In genomic region chr2:222848026-222848425, GRCh38 we compare ENCODE assay signal across 7 cellular contexts. TPM values are rescaled to one million over a fixed set of nuclear protein-coding genes. Genes with fewer than 3 reads are reported as not detected.
DNase-seq lines count a peak whose midpoint lies in the region; ATAC-seq, FAIRE-seq and TF ChIP-seq lines count a peak whose summit lies in the region.
"Not testable (repeated sequence)": the region's sequence is repeated elsewhere in the genome, so short reads cannot be mapped to it uniquely, and the experiment has no call there.

No MANE protein-coding gene starts in this region.

- H3K79me2 ChIP-seq in HCT116 (ENCODE audit: insufficient read depth, low read length); mammary epithelial cell (ENCODE audit: insufficient read depth, low read length): not testable (repeated sequence)

- not testable (repeated sequence) for H2AFZ ChIP-seq in HCT116 (ENCODE audit: low read depth, low read length, poor library complexity, severe bottlenecking); mammary epithelial cell (ENCODE audit: low read depth, low read length)

- not testable (repeated sequence) for H4K20me1 ChIP-seq in HCT116 (ENCODE audit: insufficient read depth); mammary epithelial cell (ENCODE audit: insufficient read depth, low read length)

- not testable (repeated sequence) for TF ChIP-seq EP300 in A549 (IDR thresholded peaks at IDR 0.05)

- not testable (repeated sequence) for H3K9me2 ChIP-seq in HCT116 (ENCODE audit: insufficient read depth)

- peaks cover 29% of the 10 kb centered on the region for H3K4me1 ChIP-seq in A549
- H3K4me1 ChIP-seq in HCT116 (ENCODE audit: control insufficient read depth in 1 of 2, insufficient read depth in 2 of 2, low read length in 2 of 2), result peaks cover 0 to 22% of the 10 kb centered on the region in 2 experiments; a peak in 2 of 4 replicates
- peaks cover 26% of the 10 kb centered on the region for H3K4me1 ChIP-seq in mammary epithelial cell (ENCODE audit: insufficient read depth, low read length)
- peaks cover 26% of the 10 kb centered on the region for H3K4me1 ChIP-seq in foreskin keratinocyte
- not testable (repeated sequence) for H3K4me1 ChIP-seq in small intestine (ENCODE audit: control insufficient read depth in 2 of 2, insufficient read depth in 1 of 2, low read depth in 1 of 2, low read length in 1 of 2)

- FAIRE-seq in A549 (lab: Jason Lieb, UNC); small intestine (lab: Jason Lieb, UNC): not testable (repeated sequence)

- not testable (repeated sequence) for H3K4me3 ChIP-seq in A549; HCT116 (replicated peaks in 1 of 2; ENCODE audit: low read depth in 1 of 2, low read length in 2 of 2); mammary epithelial cell (replicated peaks in 1 of 3; ENCODE audit: insufficient read depth in 1 of 3, low read depth in 2 of 3, low read length in 3 of 3); small intestine (ENCODE audit: low read depth in 1 of 2, low read length in 2 of 2)

- CTCF ChIA-PET in A549 (lab: Yijun Ruan, JAX), result interaction anchor here (0.6 to 1.6 kb wide), 3 partner anchors 9 to 84 kb away, joined by 3 to 6 read pairs (median 3); no protein-coding TSS in a partner anchor
- CTCF ChIA-PET in HCT116 (lab: Charles Lee); mammary epithelial cell (lab: Charles Lee; ENCODE audit: low non-redundant PET): not testable (repeated sequence)
- CTCF ChIA-PET in RWPE1 (lab: Yijun Ruan, JAX), result interaction anchor here (0.7 kb wide), 1 partner anchor 334 kb away, joined by 5 read pairs; no protein-coding TSS in a partner anchor

- in situ Hi-C loops in mammary epithelial cell (cut with MboI; ENCODE audit: low sequenced_read_pairs in 2 of 2), result not testable (repeated sequence)

- not testable (repeated sequence) for TF ChIP-seq CTCF in A549 (IDR thresholded peaks at IDR 0.05); HCT116 (IDR thresholded peaks at IDR 0.05 in 2 of 3, conservative IDR thresholded peaks at IDR 0.05 in 1 of 3; ENCODE audit: borderline replicate concordance in 1 of 3, insufficient read depth in 1 of 3, low read depth in 2 of 3, low read length in 2 of 3); RWPE1 (conservative IDR thresholded peaks at IDR 0.05; ENCODE audit: low read depth); mammary epithelial cell (conservative IDR thresholded peaks at IDR 0.05 in 1 of 2, IDR thresholded peaks at IDR 0.05 in 1 of 2; ENCODE audit: extremely low read depth in 1 of 2, insufficient read depth in 1 of 2, low read depth in 1 of 2, low read length in 2 of 2); foreskin keratinocyte (conservative IDR thresholded peaks at IDR 0.05)

- intact Hi-C loops in HCT116 (cut with micrococcal nuclease); mammary epithelial cell (cut with micrococcal nuclease): not testable (repeated sequence)

- H3K36me3 ChIP-seq in HCT116 (ENCODE audit: control insufficient read depth in 1 of 2, insufficient read depth in 2 of 2, low read length in 2 of 2); mammary epithelial cell (ENCODE audit: insufficient read depth, low read length); small intestine (ENCODE audit: control insufficient read depth in 2 of 2, insufficient read depth in 2 of 2, low read length in 2 of 2): not testable (repeated sequence)

- H3K9ac ChIP-seq in HCT116 (ENCODE audit: low read length); mammary epithelial cell (ENCODE audit: insufficient read depth, low read length): not testable (repeated sequence)

- WGBS in A549 (ENCODE audit: missing lambda C conversion rate), result 95% methylated on average over 6 of the region's 6 CpGs
- 81% methylated on average over 6 of the region's 6 CpGs for WGBS in mammary epithelial cell (ENCODE audit: low coverage, missing lambda C conversion rate)
- WGBS in small intestine, 3 donors, result 77 to 94% (median 88%) methylated on average over 6 of the region's 6 CpGs

- DNase-seq in A549 (ENCODE audit: low read depth in 1 of 2, low spot score in 1 of 2); HCT116 (ENCODE audit: low read depth, low spot score); RWPE1 (ENCODE audit: low spot score); mammary epithelial cell; epithelial cell of prostate (ENCODE audit: low read depth, low spot score): not testable (repeated sequence)
- peak in 1 of 2 donors; percentile 74 for DNase-seq in foreskin keratinocyte
- peak; percentile 37 for DNase-seq in small intestine

- not testable (repeated sequence) for BruUV-seq in HCT116 (replicated peaks; lab: Mats Ljungman, UMichigan); mammary epithelial cell (replicated peaks; lab: Mats Ljungman, UMichigan)

- RAD21 ChIA-PET in HCT116 (lab: Charles Lee; ENCODE audit: low non-redundant PET in 1 of 2, low total read pairs in 2 of 2, uncharacterized antibody in 2 of 2, unreplicated experiment in 2 of 2), result not testable (repeated sequence)

- dilution Hi-C loops in mammary epithelial cell (cut with HindIII; ENCODE audit: low sequenced_read_pairs), result not testable (repeated sequence)

- not testable (repeated sequence) for H3K4me2 ChIP-seq in A549; mammary epithelial cell (ENCODE audit: insufficient read depth, low read depth, low read length)
- H3K4me2 ChIP-seq in HCT116 (ENCODE audit: low read length), result peak overlapping the region; percentile 19; the same call in 1 of the 2 replicates

- H3K27ac ChIP-seq in A549 (peak overlapping the region; percentile 1 to 6; a peak in 3 of 6 replicates), RWPE1 (peak overlapping the region; percentile 43), mammary epithelial cell (ENCODE audit: insufficient read depth, low read depth, low read length) (peak overlapping the region; percentile 57), epithelial cell of prostate (peak overlapping the region; percentile 51), foreskin keratinocyte (peak overlapping the region; percentile 43)
- H3K27ac ChIP-seq in HCT116 (ENCODE audit: low read depth, low read length); small intestine (ENCODE audit: low read depth in 1 of 2, low read length in 1 of 2): not testable (repeated sequence)

- not testable (repeated sequence) for H3K9me3 ChIP-seq in A549; HCT116 (ENCODE audit: control insufficient read depth in 1 of 2, insufficient read depth in 1 of 2, low read depth in 1 of 2, low read length in 2 of 2); mammary epithelial cell (replicated peaks; ENCODE audit: insufficient read depth, low read length); small intestine (ENCODE audit: control insufficient read depth, low read depth)

- not testable (repeated sequence) for TF ChIP-seq RAD21 in A549 (conservative IDR thresholded peaks at IDR 0.05 in 1 of 2, IDR thresholded peaks at IDR 0.05 in 1 of 2); HCT116 (IDR thresholded peaks at IDR 0.05; ENCODE audit: low read depth)

- not testable (repeated sequence) for ATAC-seq in A549, HCT116
- peak; percentile 8 for ATAC-seq in foreskin keratinocyte

- H3K27me3 ChIP-seq in HCT116 (ENCODE audit: insufficient read depth, low read length); mammary epithelial cell (ENCODE audit: insufficient read depth, low read length); foreskin keratinocyte; small intestine (ENCODE audit: control insufficient read depth in 2 of 2, insufficient read depth in 2 of 2, low read length in 2 of 2): not testable (repeated sequence)

- not testable (repeated sequence) for TF ChIP-seq POLR2A in A549 (IDR thresholded peaks at IDR 0.05; ENCODE audit: low read length); HCT116 (IDR thresholded peaks at IDR 0.05; ENCODE audit: borderline replicate concordance, extremely low read depth, insufficient read depth, insufficient read length)

- POLR2A ChIA-PET in A549 (lab: Yijun Ruan, JAX); HCT116 (lab: Charles Lee); RWPE1 (lab: Yijun Ruan, JAX; ENCODE audit: low non-redundant PET): not testable (repeated sequence)

RNA-seq across cellular contexts. Expression of gene ACSL3, which starts 12.8 kb away (rescaled TPM):
- polyA plus RNA-seq in A549 (2011; rRNA removed) (160 and 209 TPM in 2 replicates), A549 (2017; fragmentation: RNase III; extraction: RNeasy Plus Mini Kit Qiagen cat#74134 plus additional on column Dnase treatment) (89.1 to 142 TPM (median 128 TPM) in 3 replicates), mammary epithelial cell (110 TPM), foreskin keratinocyte (88.2 and 89.2 TPM in 2 replicates), small intestine (10 to 100 TPM in 2 of 3 donors, 1 to 10 TPM in 1; 6.0 to 29.4 (median 13.0) TPM)
- 35.0 and 40.1 TPM in 2 replicates for polyA plus RNA-seq in A549 (2012; cell fraction: cytosol; rRNA removed)
- 48.9 and 60.2 TPM in 2 replicates for polyA plus RNA-seq in A549 (2012; cell fraction: nucleus; rRNA removed)
- polyA minus RNA-seq in A549 (2011; rRNA and poly(A)+ RNA removed), result 149 and 161 TPM in 2 replicates
- total RNA-seq in HCT116 (2021; ENCODE audit: unreplicated experiment) (142 TPM), mammary epithelial cell (100 to 1,000 TPM; 199 to 213 TPM), foreskin keratinocyte (137 and 164 TPM in 2 replicates)
- polyA plus RNA-seq in HCT116 (2012), result 49.5 and 66.8 TPM in 2 replicates
- polyA minus RNA-seq in mammary epithelial cell, result 656 TPM
